ENCODE assay signal across 7 cellular contexts in the genomic region with DNA sequence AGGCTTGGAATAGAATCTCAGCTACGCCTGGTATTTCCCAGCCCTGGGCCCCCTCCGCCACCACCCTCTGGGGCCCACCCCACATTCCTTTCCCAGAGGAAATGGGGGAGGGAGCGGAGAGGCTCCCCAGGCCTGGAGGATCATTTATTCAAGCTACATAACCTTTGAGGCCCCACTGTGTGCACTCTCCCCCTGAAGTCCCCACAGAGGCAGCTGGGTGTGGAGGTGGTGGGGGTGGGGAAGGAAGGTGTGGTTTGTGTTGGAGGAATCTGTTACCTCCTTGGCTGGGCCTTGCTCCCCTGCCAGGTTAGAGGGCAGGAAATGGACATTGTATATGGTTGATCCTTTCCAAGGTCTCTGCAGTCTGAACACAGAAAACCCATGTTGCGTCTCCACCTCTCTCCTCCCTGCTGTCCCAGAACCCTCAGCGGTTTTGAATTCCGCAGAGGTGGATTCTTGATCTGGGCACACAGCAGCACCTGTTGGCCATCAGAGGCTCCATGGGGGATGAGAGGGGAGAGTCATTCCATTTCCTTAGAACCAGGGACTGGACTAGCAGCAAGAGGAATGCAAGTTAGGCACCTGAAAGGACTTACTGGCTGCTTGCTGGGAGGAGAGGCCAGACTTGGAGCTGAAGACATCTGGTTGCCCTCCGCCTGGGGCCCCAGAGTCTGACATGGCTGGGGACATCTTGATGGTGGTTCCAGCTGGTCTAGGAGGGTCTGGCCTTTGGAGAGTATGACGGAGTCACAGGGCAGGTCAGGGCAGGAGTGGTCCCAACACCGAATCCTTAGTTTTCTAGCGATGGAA. TPM values are rescaled to one million over a fixed set of nuclear protein-coding genes. Genes with fewer than 3 reads are reported as not detected.
DNase-seq lines count a peak whose midpoint lies in the region; ATAC-seq and TF ChIP-seq lines count a peak whose summit lies in the region.

No MANE protein-coding gene starts in this region.

- no peak overlapping the region for H3K4me3 Mint-ChIP-seq in CD8-positive, alpha-beta T cell

- H3K9me3 ChIP-seq in ectodermal cell (ENCODE audit: control insufficient read depth, low read length) (no peaks in the 10 kb centered on the region), liver (ENCODE audit: control insufficient read depth in 4 of 4, low read length in 3 of 4) (no peaks in the 10 kb centered on the region), uterus (no peaks in the 10 kb centered on the region), Karpas-422 (ENCODE audit: low read length) (no peaks in the 10 kb centered on the region)
- H3K9me3 ChIP-seq in CD8-positive, alpha-beta T cell (ENCODE audit: low read length) = no peaks in the 10 kb centered on the region

- peaks cover 17% of the 10 kb centered on the region for H3K4me1 Mint-ChIP-seq in CD8-positive, alpha-beta T cell (ENCODE audit: low read depth)

- TF ChIP-seq CTCF in liver (IDR thresholded peaks at IDR 0.05; ENCODE audit: low read depth, low read length, missing input control) (no peak), uterus (IDR thresholded peaks at IDR 0.05) (no peak)
- no peak for TF ChIP-seq CTCF in CD8-positive, alpha-beta T cell (IDR thresholded peaks at IDR 0.05)

- DNase-seq in M059J (ENCODE audit: low read depth) (peak; percentile 79), uterus (peak in 1 of 2 donors; percentile 57), Karpas-422 (no peak), midbrain (lab: John Stamatoyannopoulos, UW) (no peak)
- no peak for DNase-seq in CD8-positive, alpha-beta T cell

- peaks cover 59% of the 10 kb centered on the region for H3K4me1 ChIP-seq in ectodermal cell (ENCODE audit: control insufficient read depth, insufficient read depth, low read length)
- peaks cover 0 to 8% (median 2%) of the 10 kb centered on the region in 4 donors for H3K4me1 ChIP-seq in liver (ENCODE audit: control insufficient read depth in 4 of 4, insufficient read depth in 4 of 4, low read length in 3 of 4)
- peaks cover 4 to 30% of the 10 kb centered on the region in 2 donors for H3K4me1 ChIP-seq in uterus
- H3K4me1 ChIP-seq in Karpas-422 (ENCODE audit: low read length) = no peaks in the 10 kb centered on the region
- H3K4me1 ChIP-seq in CD8-positive, alpha-beta T cell (ENCODE audit: insufficient read depth, low read length) = no peaks in the 10 kb centered on the region

- no peak overlapping the region for H2AFZ ChIP-seq in Karpas-422 (ENCODE audit: low read length)

- H3K79me2 ChIP-seq in Karpas-422 (ENCODE audit: low read length) = no peaks in the 10 kb centered on the region

- no peak overlapping the region for H3K9ac ChIP-seq in liver (ENCODE audit: low read depth in 1 of 2, low read length in 2 of 2)
- no peak overlapping the region for H3K9ac ChIP-seq in Karpas-422 (ENCODE audit: low read length)

- ATAC-seq in CD8-positive, alpha-beta T cell = no peak

- no peaks in the 10 kb centered on the region for H4K20me1 ChIP-seq in Karpas-422 (ENCODE audit: insufficient read depth, low read depth, low read length)

- H3K4me3 ChIP-seq in ectodermal cell (ENCODE audit: insufficient read depth, low read depth, low read length) (peak overlapping the region; percentile 25), liver (ENCODE audit: low read depth in 1 of 3, low read length in 3 of 3) (no peak overlapping the region), uterus (no peak overlapping the region), Karpas-422 (ENCODE audit: low read length) (no peak overlapping the region)
- no peak overlapping the region for H3K4me3 ChIP-seq in CD8-positive, alpha-beta T cell (ENCODE audit: low read depth, low read length)

- intact Hi-C loops in uterus (cut with DNase I; ENCODE audit: low total_unique reads) = no loop called here
- intact Hi-C loops in CD8-positive, alpha-beta T cell (cut with DNase I, micrococcal nuclease) = no loop called here

- H3K9me3 Mint-ChIP-seq in CD8-positive, alpha-beta T cell = no peaks in the 10 kb centered on the region

- H3K27me3 ChIP-seq in ectodermal cell (ENCODE audit: control insufficient read depth, insufficient read depth, low read length, poor library complexity, severe bottlenecking) (peaks cover 12% of the 10 kb centered on the region), liver (ENCODE audit: control insufficient read depth in 4 of 4, insufficient read depth in 4 of 4, low read length in 3 of 4) (peaks cover 0 to 6% (median 0%) of the 10 kb centered on the region in 4 donors), uterus (no peaks in the 10 kb centered on the region), Karpas-422 (ENCODE audit: low read length) (no peaks in the 10 kb centered on the region)
- H3K27me3 ChIP-seq in CD8-positive, alpha-beta T cell (ENCODE audit: insufficient read depth, low read length) = no peaks in the 10 kb centered on the region

- H3K4me2 ChIP-seq in Karpas-422 (ENCODE audit: low read depth, low read length, poor library complexity, severe bottlenecking) = no peak overlapping the region

- H3K27me3 Mint-ChIP-seq in CD8-positive, alpha-beta T cell (ENCODE audit: low read depth) = peaks cover 35% of the 10 kb centered on the region

- no peaks in the 10 kb centered on the region for H3K9me2 ChIP-seq in Karpas-422 (replicated peaks; ENCODE audit: insufficient read depth, low read length)

- WGBS in ectodermal cell, 2 experiments = 16% methylated on average over 9 to 10 of the region's 10 CpGs
- WGBS in liver = 70% methylated on average over 10 of the region's 10 CpGs

- H3K36me3 Mint-ChIP-seq in CD8-positive, alpha-beta T cell = no peaks in the 10 kb centered on the region

- no peak for TF ChIP-seq RAD21 in liver (IDR thresholded peaks at IDR 0.05)

- H3K36me3 ChIP-seq in ectodermal cell (ENCODE audit: control insufficient read depth, insufficient read depth, low read length) (no peaks in the 10 kb centered on the region), liver (ENCODE audit: control insufficient read depth in 4 of 4, insufficient read depth in 3 of 4, low read depth in 1 of 4, low read length in 3 of 4) (no peaks in the 10 kb centered on the region), uterus (no peaks in the 10 kb centered on the region), Karpas-422 (ENCODE audit: insufficient read depth, low read length) (no peaks in the 10 kb centered on the region)
- H3K36me3 ChIP-seq in CD8-positive, alpha-beta T cell (ENCODE audit: insufficient read depth, low read length) = no peaks in the 10 kb centered on the region

- H3K27ac Mint-ChIP-seq in CD8-positive, alpha-beta T cell = no peak overlapping the region

- CTCF ChIA-PET in CD8-positive, alpha-beta T cell (lab: Charles Lee) = interaction anchor here (1.0 to 1.9 kb wide), 2 partner anchors 8 to 13 kb away, joined by 3 to 5 read pairs; no protein-coding TSS in a partner anchor

- H3K27ac ChIP-seq in ectodermal cell (ENCODE audit: insufficient read depth, low read depth, low read length, poor library complexity, severe bottlenecking) (peak overlapping the region; percentile 76), liver (ENCODE audit: low read depth in 1 of 2, low read length in 2 of 2) (peak overlapping the region; percentile 69 to 79), uterus (peak overlapping the region; percentile 76 to 88), Karpas-422 (ENCODE audit: low read length) (no peak overlapping the region)
- H3K27ac ChIP-seq in CD8-positive, alpha-beta T cell (ENCODE audit: low read depth, low read length) = no peak overlapping the region

- no peak for TF ChIP-seq POLR2A in uterus (IDR thresholded peaks at IDR 0.05)

- POLR2A ChIA-PET in CD8-positive, alpha-beta T cell (lab: Charles Lee) = no interaction called here

TF ChIP-seq in liver, 16 proteins besides CTCF, POLR2A, EP300 and RAD21 (continues in another document):
- TF ChIP-seq FOXA1 (IDR thresholded peaks at IDR 0.05) (no peak), HNF4G (IDR thresholded peaks at IDR 0.05) (no peak)
- TF ChIP-seq, protein P1, sequence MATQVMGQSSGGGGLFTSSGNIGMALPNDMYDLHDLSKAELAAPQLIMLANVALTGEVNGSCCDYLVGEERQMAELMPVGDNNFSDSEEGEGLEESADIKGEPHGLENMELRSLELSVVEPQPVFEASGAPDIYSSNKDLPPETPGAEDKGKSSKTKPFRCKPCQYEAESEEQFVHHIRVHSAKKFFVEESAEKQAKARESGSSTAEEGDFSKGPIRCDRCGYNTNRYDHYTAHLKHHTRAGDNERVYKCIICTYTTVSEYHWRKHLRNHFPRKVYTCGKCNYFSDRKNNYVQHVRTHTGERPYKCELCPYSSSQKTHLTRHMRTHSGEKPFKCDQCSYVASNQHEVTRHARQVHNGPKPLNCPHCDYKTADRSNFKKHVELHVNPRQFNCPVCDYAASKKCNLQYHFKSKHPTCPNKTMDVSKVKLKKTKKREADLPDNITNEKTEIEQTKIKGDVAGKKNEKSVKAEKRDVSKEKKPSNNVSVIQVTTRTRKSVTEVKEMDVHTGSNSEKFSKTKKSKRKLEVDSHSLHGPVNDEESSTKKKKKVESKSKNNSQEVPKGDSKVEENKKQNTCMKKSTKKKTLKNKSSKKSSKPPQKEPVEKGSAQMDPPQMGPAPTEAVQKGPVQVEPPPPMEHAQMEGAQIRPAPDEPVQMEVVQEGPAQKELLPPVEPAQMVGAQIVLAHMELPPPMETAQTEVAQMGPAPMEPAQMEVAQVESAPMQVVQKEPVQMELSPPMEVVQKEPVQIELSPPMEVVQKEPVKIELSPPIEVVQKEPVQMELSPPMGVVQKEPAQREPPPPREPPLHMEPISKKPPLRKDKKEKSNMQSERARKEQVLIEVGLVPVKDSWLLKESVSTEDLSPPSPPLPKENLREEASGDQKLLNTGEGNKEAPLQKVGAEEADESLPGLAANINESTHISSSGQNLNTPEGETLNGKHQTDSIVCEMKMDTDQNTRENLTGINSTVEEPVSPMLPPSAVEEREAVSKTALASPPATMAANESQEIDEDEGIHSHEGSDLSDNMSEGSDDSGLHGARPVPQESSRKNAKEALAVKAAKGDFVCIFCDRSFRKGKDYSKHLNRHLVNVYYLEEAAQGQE (IDR thresholded peaks at IDR 0.05) = no peak

RNA-seq across cellular contexts. Expression of gene ARHGAP23, which starts 23.0 kb away (rescaled TPM):
- 8.5 and 32.0 TPM in 2 replicates for total RNA-seq in M059J (2014; rRNA removed; shearing (Covaris generic))
- polyA plus RNA-seq in ectodermal cell (2013, experiment 1 of 4) = 16.1 TPM
- polyA plus RNA-seq in ectodermal cell (2013, experiment 2 of 4) = 16.6 TPM
- 14.3 TPM for polyA plus RNA-seq in ectodermal cell (2013, experiment 3 of 4)
- polyA plus RNA-seq in ectodermal cell (2013, experiment 4 of 4) = 14.4 TPM
- total RNA-seq in liver (10 to 100 TPM in 1 of 2 donors, 1 to 10 TPM in 1; 6.4 to 31.8 TPM), uterus (100 to 1,000 TPM in 1 of 4 donors, 10 to 100 TPM in 1, 1 to 10 TPM in 2; 2.6 to 119 (median 15.2) TPM)
- polyA plus RNA-seq in liver = 1 to 10 TPM in 1 of 2 donors, under 1 TPM in 1; 0.28 to 2.7 TPM
- total RNA-seq in Karpas-422 (2014; rRNA removed; shearing (Covaris generic); ENCODE audit: low replicate concordance) = 0.04 and 0.54 TPM in 2 replicates
- total RNA-seq in CD8-positive, alpha-beta T cell = under 1 TPM; 0.30 to 0.33 TPM

Comparison
In these comparisons a context has a peak if more than half of its experiments do, and no peak if none do; other contexts are left out.
1. H3K27ac ChIP-seq: peak in ectodermal cell (single experiment), liver (2 of 2) and uterus (2 of 2); none in Karpas-422 (single experiment) and CD8-positive, alpha-beta T cell (single experiment).